In genomic region chr10:83880252-83880791, GRCh38 we compare ENCODE assay signal across 26 cellular contexts.
"Had no signal": no experiment of that assay in that cellular context is flagged by ENCODE, and none has a peak within 500 bp of the region (broad histone marks: within the 10 kb centered on the region; RNA-seq: fewer than 3 reads in every experiment).

No MANE protein-coding gene starts in this region.

- H3K4me2 ChIP-seq: KMS-11 had no signal

- H3K36me3 Mint-ChIP-seq: activated naive CD8-positive, alpha-beta T cell; T-cell had no signal

- H3K4me3 Mint-ChIP-seq: activated B cell treated with CpG ODN at 0.5 μM for 24 hours; activated CD4-positive, alpha-beta memory T cell treated with anti-CD3 and anti-CD28 coated beads, Interleukin-2, amount 10 ng/mL, durations not matched to agents 7 days and 5 days; activated CD4-positive, alpha-beta T cell treated with anti-CD3 and anti-CD28 coated beads, Interleukin-2, amount 10 ng/mL, durations not matched to agents 7 days and 5 days; activated naive CD4-positive, alpha-beta T cell treated with anti-CD3 and anti-CD28 coated beads for 36 hours; activated naive CD8-positive, alpha-beta T cell; activated T-helper 17 cell treated with anti-CD3 and anti-CD28 coated beads, Interleukin-2, amount 50 U/mL, for 72 hours; T-cell had no signal

- H3K27me3 Mint-ChIP-seq: activated B cell treated with CpG ODN at 0.5 μM for 24 hours; activated CD4-positive, alpha-beta memory T cell treated with anti-CD3 and anti-CD28 coated beads, Interleukin-2, amount 10 ng/mL, durations not matched to agents 7 days and 5 days; activated CD4-positive, alpha-beta T cell treated with anti-CD3 and anti-CD28 coated beads, Interleukin-2, amount 10 ng/mL, durations not matched to agents 7 days and 5 days; activated T-helper 17 cell treated with anti-CD3 and anti-CD28 coated beads, Interleukin-2, amount 50 U/mL, for 72 hours had no signal

- H3K27ac ChIP-seq: KMS-11, SK-N-MC had no signal

- H3K4me1 Mint-ChIP-seq: activated B cell treated with CpG ODN at 0.5 μM for 24 hours; activated CD4-positive, alpha-beta memory T cell treated with anti-CD3 and anti-CD28 coated beads, Interleukin-2, amount 10 ng/mL, durations not matched to agents 7 days and 5 days; activated CD4-positive, alpha-beta T cell treated with anti-CD3 and anti-CD28 coated beads, Interleukin-2, amount 10 ng/mL, durations not matched to agents 7 days and 5 days; activated T-helper 17 cell treated with anti-CD3 and anti-CD28 coated beads, Interleukin-2, amount 50 U/mL, for 72 hours; T-cell had no signal

- H3K9ac ChIP-seq: KMS-11 had no signal

- H3K9me3 Mint-ChIP-seq: activated B cell treated with CpG ODN at 0.5 μM for 24 hours; activated CD4-positive, alpha-beta memory T cell treated with anti-CD3 and anti-CD28 coated beads, Interleukin-2, amount 10 ng/mL, durations not matched to agents 7 days and 5 days; activated CD4-positive, alpha-beta T cell treated with anti-CD3 and anti-CD28 coated beads, Interleukin-2, amount 10 ng/mL, durations not matched to agents 7 days and 5 days; activated naive CD4-positive, alpha-beta T cell treated with anti-CD3 and anti-CD28 coated beads for 36 hours; activated T-helper 17 cell treated with anti-CD3 and anti-CD28 coated beads, Interleukin-2, amount 50 U/mL, for 72 hours; T-cell had no signal

- DNase-seq: activated B cell treated with CpG ODN at 0.5 μM for 24 hours; activated CD4-positive, alpha-beta memory T cell treated with anti-CD3 and anti-CD28 coated beads, Interleukin-2, amount 10 ng/mL, durations not matched to agents 7 days and 5 days; activated CD4-positive, alpha-beta T cell treated with anti-CD3 and anti-CD28 coated beads for 1 hour; activated CD4-positive, alpha-beta T cell treated with anti-CD3 and anti-CD28 coated beads, Interleukin-2, amount 10 ng/mL, durations not matched to agents 7 days and 5 days; activated gamma-delta T cell; activated naive CD4-positive, alpha-beta T cell treated with anti-CD3 and anti-CD28 coated beads for 36 hours; activated T-cell treated with anti-CD3 and anti-CD28 coated beads for 4 hours; activated T-cell treated with anti-CD3 and anti-CD28 coated beads, Interleukin-2, amount 50 U/mL, for 48 hours; amygdala; central memory CD4-positive, alpha-beta T cell; NCI-H1092 treated with DMSO at 0.1 percent for 48 hours; NCI-H1436; NCI-H187; NCI-H2081 treated with DMSO at 0.1 percent for 48 hours; NCI-H446; NCI-H524 treated with DMSO at 0.1 percent for 48 hours; NCI-H774; PC-3; T-cell; T-helper 2 cell; T1000 had no signal

- H3K4me3 ChIP-seq: SK-N-MC had no signal

- ATAC-seq: activated T-helper 17 cell treated with anti-CD3 and anti-CD28 coated beads, Interleukin-2, amount 50 U/mL, for 72 hours; HepG2; PC-3; T-cell had no signal

- H3K27ac Mint-ChIP-seq: activated B cell treated with CpG ODN at 0.5 μM for 24 hours; activated CD4-positive, alpha-beta memory T cell treated with anti-CD3 and anti-CD28 coated beads, Interleukin-2, amount 10 ng/mL, durations not matched to agents 7 days and 5 days; activated CD4-positive, alpha-beta T cell treated with anti-CD3 and anti-CD28 coated beads, Interleukin-2, amount 10 ng/mL, durations not matched to agents 7 days and 5 days; activated naive CD4-positive, alpha-beta T cell treated with anti-CD3 and anti-CD28 coated beads for 36 hours; activated naive CD8-positive, alpha-beta T cell; activated T-helper 17 cell treated with anti-CD3 and anti-CD28 coated beads, Interleukin-2, amount 50 U/mL, for 72 hours; T-cell had no signal
